11 cellular contexts compared by ENCODE assay signal in the genomic region with DNA sequence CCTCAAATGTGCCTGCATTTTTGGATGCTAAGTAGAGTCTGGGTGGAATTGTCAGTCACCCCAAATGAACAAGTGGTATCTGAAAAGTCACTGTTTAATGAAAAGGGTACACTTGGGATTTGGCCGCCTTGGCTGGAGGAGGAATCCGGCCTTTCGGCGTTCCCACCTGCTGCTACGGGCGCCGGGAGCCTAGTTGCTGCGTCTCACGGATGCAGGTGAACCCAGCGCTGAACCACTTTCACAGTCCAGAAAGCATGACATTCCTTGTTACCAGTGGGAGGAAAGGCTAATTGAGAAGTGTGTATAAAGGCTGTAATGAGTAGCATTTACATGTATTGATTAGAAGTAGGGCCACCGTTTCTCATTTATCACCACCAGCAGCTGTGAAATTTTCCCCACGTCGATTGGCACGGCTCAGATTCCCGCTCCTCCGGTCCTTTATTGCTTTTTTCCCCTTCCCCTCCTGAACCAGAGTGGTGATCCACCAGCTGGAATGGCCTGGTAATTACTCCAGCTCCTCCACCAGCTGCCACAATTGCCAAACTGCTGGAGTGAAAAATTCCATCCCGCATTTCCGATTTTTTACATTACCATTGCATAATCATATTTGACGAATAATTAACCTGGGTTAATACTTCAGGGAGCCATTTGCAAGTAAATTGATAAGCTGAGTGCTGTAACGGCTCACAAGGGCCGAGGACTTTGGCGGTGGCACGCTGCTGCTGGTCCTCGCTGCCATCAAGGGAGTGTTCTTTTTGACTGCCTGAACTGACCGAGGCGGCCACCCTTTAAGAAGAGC.
A peak's percentile ranks its signal among the peaks of the same experiment; 100 is the strongest.
DNase-seq lines count a peak whose midpoint lies in the region; ATAC-seq and TF ChIP-seq lines count a peak whose summit lies in the region.
"Had no signal": no experiment of that assay in that cellular context is flagged by ENCODE, and none has a peak within 500 bp of the region (broad histone marks: within the 10 kb centered on the region; RNA-seq: fewer than 3 reads in every experiment).

No MANE protein-coding gene starts in this region.

- TF ChIP-seq CTCF in brain microvascular endothelial cell (IDR thresholded peaks at IDR 0.05; ENCODE audit: low read depth, low read length, missing control alignments) = no peak
- TF ChIP-seq CTCF in spleen (IDR thresholded peaks at IDR 0.05 in 8 of 11, conservative IDR thresholded peaks at IDR 0.05 in 3 of 11) = no peak

- in situ Hi-C loops in brain microvascular endothelial cell (cut with HindIII; ENCODE audit: low pct_ligation_motif_present, low sequenced_read_pairs) = no loop called here

- no peaks in the 10 kb centered on the region for H3K36me3 ChIP-seq in brain microvascular endothelial cell (replicated peaks)
- H3K36me3 ChIP-seq in spleen = no peaks in the 10 kb centered on the region
- H3K36me3 ChIP-seq: BLaER1 had no signal

- H3K4me1 ChIP-seq in spleen = no peaks in the 10 kb centered on the region
- H3K4me1 ChIP-seq: BLaER1 had no signal

- no peaks in the 10 kb centered on the region for H3K9me3 Mint-ChIP-seq in activated CD8-positive, alpha-beta memory T cell treated with anti-CD3 and anti-CD28 coated beads, Interleukin-2, amount 10 ng/mL, durations not matched to agents 7 days and 5 days (ENCODE audit: low read depth)
- H3K9me3 Mint-ChIP-seq in stimulated activated effector memory CD8-positive, alpha-beta T cell treated with anti-CD3 and anti-CD28 coated beads, Interleukin-12 subunit alpha, Interleukin-12 subunit beta, amount 100 ng/mL, for 72 hours = no peaks in the 10 kb centered on the region

- 39 to 79% (median 71%) methylated on average over 26 of the region's 26 CpGs for WGBS in spleen, 5 donors

- no peak for ATAC-seq in activated CD8-positive, alpha-beta memory T cell treated with anti-CD3 and anti-CD28 coated beads, Interleukin-2, amount 10 ng/mL, durations not matched to agents 7 days and 5 days
- no peak for ATAC-seq in stimulated activated effector memory CD8-positive, alpha-beta T cell treated with anti-CD3 and anti-CD28 coated beads, Interleukin-12 subunit alpha, Interleukin-12 subunit beta, amount 100 ng/mL, for 72 hours

- no peak overlapping the region for H3K27ac Mint-ChIP-seq in activated CD8-positive, alpha-beta memory T cell treated with anti-CD3 and anti-CD28 coated beads, Interleukin-2, amount 10 ng/mL, durations not matched to agents 7 days and 5 days
- no peak overlapping the region for H3K27ac Mint-ChIP-seq in stimulated activated effector memory CD8-positive, alpha-beta T cell treated with anti-CD3 and anti-CD28 coated beads, Interleukin-12 subunit alpha, Interleukin-12 subunit beta, amount 100 ng/mL, for 72 hours

- intact Hi-C loops in spleen (cut with DNase I; ENCODE audit: low total_unique reads) = no loop called here

- H3K4me3 ChIP-seq in brain microvascular endothelial cell (ENCODE audit: low read depth, low read length) (no peak overlapping the region), spleen (peak overlapping the region in 1 of 8 donors; percentile 26)
- H3K4me3 ChIP-seq: BLaER1 had no signal

- CTCF ChIA-PET in activated CD8-positive, alpha-beta memory T cell treated with anti-CD3 and anti-CD28 coated beads, Interleukin-2, amount 10 ng/mL, durations not matched to agents 7 days and 5 days (lab: Charles Lee) = no interaction called here

- H3K4me3 Mint-ChIP-seq in activated CD8-positive, alpha-beta memory T cell treated with anti-CD3 and anti-CD28 coated beads, Interleukin-2, amount 10 ng/mL, durations not matched to agents 7 days and 5 days = peak overlapping the region; percentile 43
- H3K4me3 Mint-ChIP-seq in stimulated activated effector memory CD8-positive, alpha-beta T cell treated with anti-CD3 and anti-CD28 coated beads, Interleukin-12 subunit alpha, Interleukin-12 subunit beta, amount 100 ng/mL, for 72 hours = peak overlapping the region; percentile 26

- no peak overlapping the region for H3K27ac ChIP-seq in brain microvascular endothelial cell
- H3K27ac ChIP-seq in spleen = no peak overlapping the region
- H3K27ac ChIP-seq: BLaER1 had no signal

- H3K4me1 Mint-ChIP-seq in activated CD8-positive, alpha-beta memory T cell treated with anti-CD3 and anti-CD28 coated beads, Interleukin-2, amount 10 ng/mL, durations not matched to agents 7 days and 5 days = no peaks in the 10 kb centered on the region
- no peaks in the 10 kb centered on the region for H3K4me1 Mint-ChIP-seq in stimulated activated effector memory CD8-positive, alpha-beta T cell treated with anti-CD3 and anti-CD28 coated beads, Interleukin-12 subunit alpha, Interleukin-12 subunit beta, amount 100 ng/mL, for 72 hours

- peaks cover 10% of the 10 kb centered on the region for H3K27me3 Mint-ChIP-seq in activated CD8-positive, alpha-beta memory T cell treated with anti-CD3 and anti-CD28 coated beads, Interleukin-2, amount 10 ng/mL, durations not matched to agents 7 days and 5 days

- DNase-seq in activated CD8-positive, alpha-beta memory T cell treated with anti-CD3 and anti-CD28 coated beads, Interleukin-2, amount 10 ng/mL, durations not matched to agents 7 days and 5 days = no peak
- DNase-seq in activated CD8-positive, alpha-beta memory T cell treated with anti-CD3 and anti-CD28 coated beads, Interleukin-2, amount 50 U/mL, for 4 hours = no peak
- DNase-seq in NCI-H524 (lab: John Stamatoyannopoulos, UW) = peak; percentile 29 to 72
- DNase-seq in glomerular visceral epithelial cell (ENCODE audit: extremely low spot score) = peak; percentile 17
- no peak for DNase-seq in stimulated activated effector memory CD8-positive, alpha-beta T cell treated with anti-CD3 and anti-CD28 coated beads, Interleukin-12 subunit alpha, Interleukin-12 subunit beta, amount 100 ng/mL, for 72 hours (ENCODE audit: low spot score in 2 of 2)
- DNase-seq in brain microvascular endothelial cell = no peak
- no peak for DNase-seq in spleen
- no peak for DNase-seq in HuH-7.5 (ENCODE audit: low spot score)
- DNase-seq: activated effector memory CD4-positive, alpha-beta T cell treated with anti-CD3 and anti-CD28 coated beads, Interleukin-2, amount 50 U/mL, for 16 hours; stimulated activated naive CD4-positive, alpha-beta T cell had no signal

- no peaks in the 10 kb centered on the region for H3K36me3 Mint-ChIP-seq in activated CD8-positive, alpha-beta memory T cell treated with anti-CD3 and anti-CD28 coated beads, Interleukin-2, amount 10 ng/mL, durations not matched to agents 7 days and 5 days
- no peaks in the 10 kb centered on the region for H3K36me3 Mint-ChIP-seq in stimulated activated effector memory CD8-positive, alpha-beta T cell treated with anti-CD3 and anti-CD28 coated beads, Interleukin-12 subunit alpha, Interleukin-12 subunit beta, amount 100 ng/mL, for 72 hours

- TF ChIP-seq POLR2A in spleen (IDR thresholded peaks at IDR 0.05) = no peak

- no peaks in the 10 kb centered on the region for H3K9me3 ChIP-seq in spleen
- H3K9me3 ChIP-seq: BLaER1 had no signal

- H3K27me3 ChIP-seq in brain microvascular endothelial cell (replicated peaks) (no peaks in the 10 kb centered on the region), spleen (replicated peaks in 1 of 7) (peaks cover 0 to 20% (median 0%) of the 10 kb centered on the region in 7 donors)
- H3K27me3 ChIP-seq: BLaER1 had no signal

Comparison
In these comparisons a context has a peak if more than half of its experiments do, and no peak if none do; other contexts are left out.
1. DNase-seq: peak in NCI-H524 (2 of 2) and glomerular visceral epithelial cell (single experiment); none in activated CD8-positive, alpha-beta memory T cell treated with anti-CD3 and anti-CD28 coated beads, Interleukin-2, amount 10 ng/mL, durations not matched to agents 7 days and 5 days (single experiment), activated CD8-positive, alpha-beta memory T cell treated with anti-CD3 and anti-CD28 coated beads, Interleukin-2, amount 50 U/mL, for 4 hours (single experiment), stimulated activated effector memory CD8-positive, alpha-beta T cell treated with anti-CD3 and anti-CD28 coated beads, Interleukin-12 subunit alpha, Interleukin-12 subunit beta, amount 100 ng/mL, for 72 hours (0 of 2), brain microvascular endothelial cell (single experiment), spleen (single experiment) and HuH-7.5 (single experiment).